In genomic region chr9:35974800-35975199, GRCh38 we compare ENCODE assay signal across 33 cellular contexts.
"Had no signal": no experiment of that assay in that cellular context is flagged by ENCODE, and none has a peak within 500 bp of the region (broad histone marks: within the 10 kb centered on the region; RNA-seq: fewer than 3 reads in every experiment).

No MANE protein-coding gene starts in this region.

- ATAC-seq: activated naive CD4-positive, alpha-beta T cell treated with anti-CD3 and anti-CD28 coated beads, Interleukin-2, amount 50 U/mL, for 72 hours; activated naive CD8-positive, alpha-beta T cell treated with anti-CD3 and anti-CD28 coated beads, Interleukin-2, amount 50 U/mL, for 24 hours; activated T-cell treated with anti-CD3 and anti-CD28 coated beads, Interleukin-2, amount 50 U/mL, for 4 hours; activated T-cell treated with anti-CD3 and anti-CD28 coated beads, Interleukin-2, amount 50 U/mL, for 72 hours; activated T-helper 17 cell treated with anti-CD3 and anti-CD28 coated beads, Interleukin-2, amount 50 U/mL, for 72 hours; body of pancreas had no signal

- H3K4me1 ChIP-seq: adrenal gland, ascending aorta, body of pancreas, breast epithelium had no signal

- H3K27ac ChIP-seq: adrenal gland, ascending aorta, body of pancreas, brain microvascular endothelial cell, breast epithelium, cardiac muscle cell had no signal

- H3K4me3 ChIP-seq: adrenal gland, ascending aorta, body of pancreas, breast epithelium, cardiac muscle cell had no signal

- DNase-seq: activated effector memory CD4-positive, alpha-beta T cell treated with anti-CD3 and anti-CD28 coated beads, Interleukin-2, amount 50 U/mL, for 16 hours; activated effector memory CD4-positive, alpha-beta T cell treated with Interleukin-2 at 50 U/mL for 16 hours; activated gamma-delta T cell; activated gamma-delta T cell treated with Interleukin-2 at 50 U/mL for 16 hours; activated naive CD4-positive, alpha-beta T cell; activated naive CD4-positive, alpha-beta T cell treated with anti-CD3 and anti-CD28 coated beads for 36 hours; activated naive CD4-positive, alpha-beta T cell treated with anti-CD3 and anti-CD28 coated beads, Interleukin-2, amount 10 ng/mL, durations not matched to agents 7 days and 5 days; activated naive CD4-positive, alpha-beta T cell treated with anti-CD3 and anti-CD28 coated beads, Interleukin-2, amount 50 U/mL, for 16 hours; activated naive CD4-positive, alpha-beta T cell treated with Interleukin-2 at 50 U/mL for 16 hours; activated naive CD8-positive, alpha-beta T cell treated with anti-CD3 and anti-CD28 coated beads for 36 hours; activated naive CD8-positive, alpha-beta T cell treated with anti-CD3 and anti-CD28 coated beads, Interleukin-2, amount 10 ng/mL, durations not matched to agents 7 days and 5 days; activated naive CD8-positive, alpha-beta T cell treated with anti-CD3 and anti-CD28 coated beads, Interleukin-2, amount 50 U/mL, for 24 hours; activated T-cell treated with anti-CD3 and anti-CD28 coated beads, Interleukin-2, amount 50 U/mL, for 24 hours; activated T-cell treated with anti-CD3 and anti-CD28 coated beads, Interleukin-2, amount 50 U/mL, for 4 hours; activated T-cell treated with anti-CD3 and anti-CD28 coated beads, Interleukin-2, amount 50 U/mL, for 48 hours; activated T-cell treated with anti-CD3 and anti-CD28 coated beads, Interleukin-2, amount 50 U/mL, for 72 hours; adrenal gland; amniotic stem cell; amygdala; anterior cingulate cortex; aorta; body of pancreas; brain microvascular endothelial cell; caudate nucleus; central memory CD4-positive, alpha-beta T cell; cerebellar nuclear complex had no signal

- H3K36me3 ChIP-seq: adrenal gland, ascending aorta, brain microvascular endothelial cell, breast epithelium, cardiac muscle cell had no signal

- FAIRE-seq: astrocyte, bronchial epithelial cell had no signal
